12 cellular contexts compared by ENCODE assay signal in the genomic region with DNA sequence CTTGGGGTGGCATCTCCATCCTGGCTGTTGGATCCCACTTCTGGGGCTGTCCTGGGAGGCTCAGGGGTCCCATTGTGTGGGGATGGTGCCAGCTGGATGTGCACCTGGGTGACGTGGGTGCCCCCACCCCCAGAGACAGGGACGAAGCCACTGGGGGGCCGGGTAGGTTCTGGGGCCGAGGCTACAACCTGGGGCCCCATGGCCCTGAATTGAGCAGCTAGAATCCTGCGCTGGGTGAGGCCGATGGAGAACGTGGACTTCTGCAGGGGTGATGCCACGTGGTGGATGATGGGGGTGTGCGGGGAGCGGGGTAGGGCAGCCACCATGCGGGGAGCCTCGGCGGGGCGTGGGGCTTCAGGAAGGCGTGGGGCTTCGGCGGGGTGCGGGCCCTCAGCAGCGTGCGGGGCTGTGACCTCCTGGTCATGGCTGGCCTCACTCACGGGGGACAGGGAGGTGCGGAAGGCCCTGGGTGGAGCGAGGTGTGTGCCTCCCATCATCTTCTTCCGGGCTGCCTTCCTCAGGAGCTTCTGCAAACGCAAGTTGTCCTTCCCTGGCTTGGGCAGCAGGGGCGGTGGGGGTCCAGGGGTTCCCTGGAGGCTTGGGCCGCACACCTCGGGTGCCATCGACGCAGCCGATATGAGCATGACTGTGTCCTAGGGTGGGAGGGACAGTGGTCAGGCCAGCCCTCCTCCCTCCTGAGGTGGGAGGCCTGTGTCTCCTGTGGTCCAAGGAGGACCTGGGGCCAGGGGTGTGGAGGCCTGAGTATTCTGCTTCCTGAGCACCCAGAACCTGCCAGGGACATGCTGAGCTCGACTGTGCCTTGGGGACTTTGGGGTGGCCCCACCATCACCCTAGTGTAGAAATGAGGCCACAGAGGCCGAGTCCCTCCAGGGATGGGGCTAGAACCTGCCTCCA. TPM values are rescaled to one million over a fixed set of nuclear protein-coding genes. Genes with fewer than 3 reads are reported as not detected.
DNase-seq lines count a peak whose midpoint lies in the region; ATAC-seq, FAIRE-seq and TF ChIP-seq lines count a peak whose summit lies in the region.
"Had no signal": no experiment of that assay in that cellular context is flagged by ENCODE, and none has a peak within 500 bp of the region (broad histone marks: within the 10 kb centered on the region; RNA-seq: fewer than 3 reads in every experiment).

No MANE protein-coding gene starts in this region.

- peak overlapping the region; percentile 79 for H3K9ac ChIP-seq in BLaER1

- H3K4me1 ChIP-seq in BLaER1 = peaks cover 53% of the 10 kb centered on the region
- H3K4me1 ChIP-seq in osteoblast (ENCODE audit: insufficient read depth, low read length) = no peaks in the 10 kb centered on the region
- H3K4me1 ChIP-seq: thyroid gland had no signal

- H3K4me2 ChIP-seq in BLaER1 = peak overlapping the region; percentile 99
- no peak overlapping the region for H3K4me2 ChIP-seq in osteoblast (ENCODE audit: insufficient read depth, low read length)

- no peaks in the 10 kb centered on the region for H3K27me3 Mint-ChIP-seq in activated naive CD8-positive, alpha-beta T cell

- H3K4me3 ChIP-seq in BLaER1 (peak overlapping the region; percentile 66), osteoblast (ENCODE audit: insufficient read depth, low read length) (no peak overlapping the region)
- H3K4me3 ChIP-seq: thyroid gland had no signal

- H2AFZ ChIP-seq in osteoblast (ENCODE audit: low read length) = no peak overlapping the region

- H3K4me1 Mint-ChIP-seq in activated naive CD8-positive, alpha-beta T cell (ENCODE audit: low read depth) = peaks cover 37% of the 10 kb centered on the region

- no peaks in the 10 kb centered on the region for H3K79me2 ChIP-seq in osteoblast (ENCODE audit: insufficient read depth, low read length)

- peak overlapping the region; percentile 80 for H3K4me3 Mint-ChIP-seq in activated naive CD8-positive, alpha-beta T cell

- no peak for ATAC-seq in GM19463 (IDR thresholded peaks at IDR 0.05; ENCODE audit: unreplicated experiment)
- no peak for ATAC-seq in GM21381 (IDR thresholded peaks at IDR 0.05; ENCODE audit: unreplicated experiment)

- no peak for TF ChIP-seq CTCF in osteoblast (IDR thresholded peaks at IDR 0.05; ENCODE audit: extremely low read depth, low read depth, low read length)

- H3K27ac Mint-ChIP-seq in activated naive CD8-positive, alpha-beta T cell = peak overlapping the region; percentile 86

- no peaks in the 10 kb centered on the region for H3K36me3 ChIP-seq in BLaER1
- H3K36me3 ChIP-seq in osteoblast (ENCODE audit: insufficient read depth, low read length) = peaks cover 2% of the 10 kb centered on the region
- H3K36me3 ChIP-seq: thyroid gland had no signal

- no peak for TF ChIP-seq POLR2A in GM12891 (IDR thresholded peaks at IDR 0.05; ENCODE audit: low read depth, low read length)

- peak; percentile 39 for DNase-seq in GM12891 (ENCODE audit: insufficient read length, low spot score)
- DNase-seq in osteoblast (ENCODE audit: insufficient read length, low spot score, missing footprints) = peak; percentile 80
- DNase-seq in midbrain (lab: John Stamatoyannopoulos, UW) = no peak
- DNase-seq in NCI-H1436 (lab: John Stamatoyannopoulos, UW) = no peak
- DNase-seq: DMS 273 treated with DMSO at 0.1 percent for 48 hours, NCI-H2081 treated with DMSO at 0.1 percent for 48 hours, thyroid gland had no signal

- no peaks in the 10 kb centered on the region for H3K36me3 Mint-ChIP-seq in activated naive CD8-positive, alpha-beta T cell

- H3K9me3 ChIP-seq in BLaER1 (no peaks in the 10 kb centered on the region), osteoblast (ENCODE audit: low read depth, low read length) (no peaks in the 10 kb centered on the region)
- H3K9me3 ChIP-seq: thyroid gland had no signal

- H3K27ac ChIP-seq in BLaER1 (peak overlapping the region; percentile 89), osteoblast (ENCODE audit: low read depth, low read length) (no peak overlapping the region)
- H3K27ac ChIP-seq: thyroid gland had no signal

- H3K27me3 ChIP-seq in BLaER1 (no peaks in the 10 kb centered on the region), osteoblast (ENCODE audit: insufficient read depth, low read length) (no peaks in the 10 kb centered on the region)
- H3K27me3 ChIP-seq: thyroid gland had no signal

- FAIRE-seq in GM12891 (lab: Jason Lieb, UNC) = no peak

- H4K20me1 ChIP-seq in BLaER1 = no peaks in the 10 kb centered on the region
- no peaks in the 10 kb centered on the region for H4K20me1 ChIP-seq in osteoblast (ENCODE audit: insufficient read depth, low read length)

- H3K9me3 Mint-ChIP-seq in activated naive CD8-positive, alpha-beta T cell (ENCODE audit: low read depth) = no peaks in the 10 kb centered on the region

TF ChIP-seq in GM12891, 5 proteins besides CTCF, POLR2A, EP300 and RAD21:
- TF ChIP-seq SPI1 (IDR thresholded peaks at IDR 0.05; ENCODE audit: low read depth, low read length) (no peak), TAF1 (IDR thresholded peaks at IDR 0.05; ENCODE audit: low read depth, low read length) (no peak), POU2F2 (IDR thresholded peaks at IDR 0.05; ENCODE audit: low read depth, low read length) (no peak), POLR2AphosphoS5 (IDR thresholded peaks at IDR 0.05; ENCODE audit: low read depth, low read length) (no peak; the same call in 1 of the 2 replicates), PAX5 (IDR thresholded peaks at IDR 0.05; ENCODE audit: insufficient read depth, low read length, severe bottlenecking) (no peak)

RNA-seq across cellular contexts. Expression of a gene that starts 1.5 kb away (rescaled TPM):
- polyA plus RNA-seq in GM12891 (2012; ENCODE audit: low read depth, missing spikeins) = 5.7 TPM
- total RNA-seq in osteoblast = not detected in 2 replicates
- total RNA-seq: cerebellum, thyroid gland had no signal

RNA-seq across cellular contexts. Expression of a gene that starts 29.3 kb away (rescaled TPM):
- 1.5 TPM for polyA plus RNA-seq in GM12891 (2012; ENCODE audit: low read depth, missing spikeins)
- total RNA-seq in osteoblast = not detected in 2 replicates

RNA-seq across cellular contexts. Expression of a gene that starts 37.3 kb away (rescaled TPM):
- 602 TPM for polyA plus RNA-seq in GM12891 (2012; ENCODE audit: low read depth, missing spikeins)
- 41.0 and 54.6 TPM in 2 replicates for total RNA-seq in osteoblast

RNA-seq across cellular contexts. Expression of a gene that starts 51.4 kb away (rescaled TPM):
- 0.46 TPM for polyA plus RNA-seq in GM12891 (2012; ENCODE audit: low read depth, missing spikeins)
- total RNA-seq in osteoblast = not detected in 2 replicates
- total RNA-seq: cerebellum, thyroid gland had no signal

RNA-seq across cellular contexts. Expression of a gene that starts 55.4 kb away (rescaled TPM):
- 0.60 TPM for polyA plus RNA-seq in GM12891 (2012; ENCODE audit: low read depth, missing spikeins)
- total RNA-seq in osteoblast = 0.36 and 0.59 TPM in 2 replicates
- total RNA-seq: cerebellum, thyroid gland had no signal

Comparison
In these comparisons a context has a peak if more than half of its experiments do, and no peak if none do; other contexts are left out.
1. DNase-seq: peak in GM12891 (single experiment) and osteoblast (single experiment); none in midbrain (single experiment) and NCI-H1436 (single experiment).